ENCODE assay signal across 8 cellular contexts in the genomic region with DNA sequence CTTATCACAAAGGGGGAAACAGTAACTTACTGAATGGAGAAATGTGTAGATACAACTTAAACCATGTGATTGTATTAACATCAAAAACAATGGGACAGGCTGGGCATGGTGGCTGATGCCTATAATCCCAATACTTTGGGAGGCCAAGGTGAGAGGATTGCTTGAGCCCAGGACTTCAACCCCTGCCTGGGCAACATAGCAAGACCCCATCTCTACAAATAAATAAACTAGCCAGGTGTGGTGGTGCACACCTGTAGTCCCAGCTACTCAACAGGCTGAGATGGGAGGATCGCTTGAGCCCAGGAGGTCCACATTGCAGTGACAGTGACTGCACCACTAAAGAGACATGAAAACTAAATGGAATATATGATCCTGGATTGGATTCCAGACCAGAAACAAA.
"Had no signal": no experiment of that assay in that cellular context is flagged by ENCODE, and none has a peak within 500 bp of the region (broad histone marks: within the 10 kb centered on the region; RNA-seq: fewer than 3 reads in every experiment).

No MANE protein-coding gene starts in this region.

- H3K27ac Mint-ChIP-seq: GM23338, IgD-negative memory B cell had no signal

- FAIRE-seq: H1, H54, HTR-8/SVneo had no signal

- H3K4me2 ChIP-seq: GM23338 had no signal

- H3K27me3 Mint-ChIP-seq: IgD-negative memory B cell had no signal

- DNase-seq: H9, HCEC 1CT, KBM-7 had no signal

- H3K4me3 Mint-ChIP-seq: GM23338, H9 had no signal

- ATAC-seq: GM23338 had no signal

- H3K4me3 ChIP-seq: GM23338 had no signal

- H2AFZ ChIP-seq: GM23338 had no signal
